In the genomic region with DNA sequence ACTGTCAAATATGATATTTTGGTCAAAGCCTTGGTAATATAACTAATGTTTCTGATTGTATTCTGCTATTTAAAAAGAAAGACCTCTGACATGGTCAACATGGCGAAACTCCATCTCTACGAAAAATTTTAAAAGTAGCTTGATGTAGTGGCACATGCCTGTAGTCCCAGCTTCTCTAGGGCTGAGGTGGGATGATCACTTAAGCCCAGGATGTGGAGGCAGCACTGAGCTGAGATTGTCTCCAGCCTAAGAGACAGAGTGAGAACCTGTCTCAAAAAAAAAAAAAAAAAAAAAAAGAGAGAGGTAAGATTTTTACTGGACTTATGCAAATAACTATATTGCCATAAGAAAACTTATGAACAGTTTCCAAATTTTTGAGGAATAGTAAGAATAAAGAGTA, we compare ENCODE assay signal across 33 cellular contexts. TPM values are rescaled to one million over a fixed set of nuclear protein-coding genes. Genes with fewer than 3 reads are reported as not detected.
"Had no signal": no experiment of that assay in that cellular context is flagged by ENCODE, and none has a peak within 500 bp of the region (broad histone marks: within the 10 kb centered on the region; RNA-seq: fewer than 3 reads in every experiment).

No MANE protein-coding gene starts in this region.

- H3K27me3 ChIP-seq: adrenal gland, body of pancreas, brain microvascular endothelial cell, breast epithelium had no signal

- H3K27ac ChIP-seq: adrenal gland, body of pancreas, brain microvascular endothelial cell, breast epithelium had no signal

- H3K4me3 ChIP-seq: adrenal gland, body of pancreas, breast epithelium had no signal

- H3K36me3 ChIP-seq: adrenal gland, brain microvascular endothelial cell, breast epithelium had no signal

- FAIRE-seq: astrocyte, TTC549 had no signal

- H3K4me1 ChIP-seq: adrenal gland, body of pancreas, breast epithelium had no signal

- ATAC-seq: activated CD4-positive, alpha-beta T cell treated with anti-CD3 and anti-CD28 coated beads for 36 hours; activated CD4-positive, CD25-positive, alpha-beta regulatory T cell treated with anti-CD3 and anti-CD28 coated beads, Interleukin-2, amount 50 U/mL, for 24 hours; activated CD8-positive, alpha-beta T cell treated with anti-CD3 and anti-CD28 coated beads for 36 hours; activated naive CD4-positive, alpha-beta T cell treated with anti-CD3 and anti-CD28 coated beads, Interleukin-2, amount 50 U/mL, for 72 hours; activated T-cell treated with anti-CD3 and anti-CD28 coated beads, Interleukin-2, amount 50 U/mL, for 4 hours; activated T-cell treated with anti-CD3 and anti-CD28 coated beads, Interleukin-2, amount 50 U/mL, for 72 hours; activated T-helper 17 cell treated with anti-CD3 and anti-CD28 coated beads, Interleukin-2, amount 50 U/mL, for 72 hours; body of pancreas had no signal

- H3K9me3 ChIP-seq: adrenal gland, body of pancreas had no signal

- DNase-seq: activated CD4-positive, alpha-beta T cell treated with anti-CD3 and anti-CD28 coated beads for 1 hour; activated CD4-positive, alpha-beta T cell treated with anti-CD3 and anti-CD28 coated beads for 36 hours; activated CD4-positive, alpha-beta T cell treated with anti-CD3 and anti-CD28 coated beads for 48 hours; activated CD4-positive, alpha-beta T cell treated with anti-CD3 and anti-CD28 coated beads, Interleukin-2, amount 10 ng/mL, durations not matched to agents 7 days and 5 days; activated CD4-positive, alpha-beta T cell treated with anti-CD3 and anti-CD28 coated beads, Interleukin-2, amount 50 U/mL, for 48 hours; activated CD4-positive, CD25-positive, alpha-beta regulatory T cell; activated CD8-positive, alpha-beta memory T cell treated with anti-CD3 and anti-CD28 coated beads, Interleukin-2, amount 50 U/mL, for 4 hours; activated CD8-positive, alpha-beta T cell treated with anti-CD3 and anti-CD28 coated beads for 36 hours; activated effector memory CD4-positive, alpha-beta T cell treated with anti-CD3 and anti-CD28 coated beads, Interleukin-2, amount 50 U/mL, for 16 hours; activated gamma-delta T cell treated with Interleukin-2 at 50 U/mL for 16 hours; activated naive CD4-positive, alpha-beta T cell; activated naive CD4-positive, alpha-beta T cell treated with anti-CD3 and anti-CD28 coated beads for 36 hours; activated naive CD4-positive, alpha-beta T cell treated with anti-CD3 and anti-CD28 coated beads, Interleukin-2, amount 50 U/mL, for 16 hours; activated naive CD8-positive, alpha-beta T cell treated with anti-CD3 and anti-CD28 coated beads for 36 hours; activated T-cell treated with anti-CD3 and anti-CD28 coated beads for 4 hours; activated T-cell treated with anti-CD3 and anti-CD28 coated beads, Interleukin-2, amount 50 U/mL, for 1 hour; activated T-cell treated with anti-CD3 and anti-CD28 coated beads, Interleukin-2, amount 50 U/mL, for 4 hours; activated T-cell treated with anti-CD3 and anti-CD28 coated beads, Interleukin-2, amount 50 U/mL, for 72 hours; adrenal gland; amniotic stem cell; aorta; body of pancreas; brain microvascular endothelial cell; central memory CD4-positive, alpha-beta T cell; T-helper 2 cell; T-helper 9 cell had no signal

RNA-seq across cellular contexts. Expression of a gene that starts 30.5 kb away (rescaled TPM):
- total RNA-seq: cardiac septum had no signal
